ENCODE assay signal across 21 cellular contexts in genomic region chr5:77174526-77174925, GRCh38. TPM values are rescaled to one million over a fixed set of nuclear protein-coding genes. Genes with fewer than 3 reads are reported as not detected.
"Had no signal": no experiment of that assay in that cellular context is flagged by ENCODE, and none has a peak within 500 bp of the region (broad histone marks: within the 10 kb centered on the region; RNA-seq: fewer than 3 reads in every experiment).

No MANE protein-coding gene starts in this region.

- DNase-seq: Kasumi-1, MM.1S, NCI-H1092 treated with DMSO at 0.1 percent for 48 hours, NCI-H1436, NCI-H187, NCI-H2029, NCI-H2081 treated with DMSO at 0.1 percent for 48 hours, NCI-H2171, NCI-H226, NCI-H446, NCI-H510A, NCI-H524 treated with DMSO at 0.1 percent for 48 hours, NCI-H774, RPMI8226, SHP77 treated with DMSO at 0.1 percent for 48 hours, SJCRH30 had no signal

- H3K4me3 Mint-ChIP-seq: IgD-negative memory B cell had no signal

- H3K27me3 ChIP-seq: SJCRH30 had no signal

- H3K27ac ChIP-seq: HL-60, KMS-11, SJCRH30 had no signal

- ATAC-seq: K562, SK-N-SH treated with all-trans-retinoic acid at 6 μM for 48 hours had no signal

- H3K4me3 ChIP-seq: K562, SJCRH30 had no signal

- H3K36me3 Mint-ChIP-seq: IgD-negative memory B cell had no signal

- H3K9me3 ChIP-seq: SJCRH30 had no signal

- H3K27ac Mint-ChIP-seq: IgD-negative memory B cell had no signal

- H3K4me1 ChIP-seq: SJCRH30 had no signal

- H3K36me3 ChIP-seq: SJCRH30 had no signal

RNA-seq across cellular contexts. Expression of gene PDE8B, which starts 36.0 kb away (rescaled TPM):
- total RNA-seq: K562 had no signal
- polyA plus RNA-seq: IgD-negative memory B cell had no signal
